In the genomic region with DNA sequence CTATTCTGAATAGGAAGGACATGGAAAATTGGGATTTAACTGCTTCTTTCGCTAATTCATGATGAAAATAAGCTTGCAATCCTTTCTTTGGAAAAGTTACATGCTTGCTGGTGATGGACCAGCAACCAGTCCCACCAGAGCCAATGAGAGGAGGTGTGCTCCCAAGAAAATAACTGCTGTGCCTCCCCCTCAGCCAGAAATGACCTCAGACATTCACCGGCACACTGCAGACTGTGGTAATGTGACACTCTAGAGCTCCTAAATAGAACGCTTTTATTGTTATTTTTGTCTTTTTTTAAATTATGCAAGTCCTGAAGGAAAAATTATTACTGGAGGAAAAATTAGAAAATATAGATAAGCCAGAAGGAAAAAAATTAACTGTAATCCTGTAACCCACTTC, we compare ENCODE assay signal across 1 cellular context.
TF ChIP-seq lines count a peak whose summit lies in the region.

No MANE protein-coding gene starts in this region.

TF ChIP-seq in A549, 52 proteins besides CTCF, POLR2A, EP300 and RAD21 (continued from another document):
- TF ChIP-seq, protein P1, sequence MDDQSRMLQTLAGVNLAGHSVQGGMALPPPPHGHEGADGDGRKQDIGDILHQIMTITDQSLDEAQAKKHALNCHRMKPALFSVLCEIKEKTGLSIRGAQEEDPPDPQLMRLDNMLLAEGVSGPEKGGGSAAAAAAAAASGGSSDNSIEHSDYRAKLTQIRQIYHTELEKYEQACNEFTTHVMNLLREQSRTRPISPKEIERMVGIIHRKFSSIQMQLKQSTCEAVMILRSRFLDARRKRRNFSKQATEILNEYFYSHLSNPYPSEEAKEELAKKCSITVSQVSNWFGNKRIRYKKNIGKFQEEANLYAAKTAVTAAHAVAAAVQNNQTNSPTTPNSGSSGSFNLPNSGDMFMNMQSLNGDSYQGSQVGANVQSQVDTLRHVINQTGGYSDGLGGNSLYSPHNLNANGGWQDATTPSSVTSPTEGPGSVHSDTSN (IDR thresholded peaks at IDR 0.05): no peak
- TF ChIP-seq JUN (IDR thresholded peaks at IDR 0.05) (no peak), SMC3 (IDR thresholded peaks at IDR 0.05) (no peak), FOSL2 (IDR thresholded peaks at IDR 0.05) (no peak), FOSL2 (CRISPR knock-in tag; IDR thresholded peaks at IDR 0.05) (no peak), BHLHE40 (IDR thresholded peaks at IDR 0.05; ENCODE audit: low read depth, low read length) (no peak), KDM5A (IDR thresholded peaks at IDR 0.05) (no peak), TFCP2L1 (CRISPR knock-in tag; IDR thresholded peaks at IDR 0.05) (no peak), EHF (CRISPR knock-in tag; IDR thresholded peaks at IDR 0.05) (no peak), NPAS2 (CRISPR knock-in tag; IDR thresholded peaks at IDR 0.05; ENCODE audit: borderline replicate concordance) (no peak), MAFK (IDR thresholded peaks at IDR 0.05; ENCODE audit: partially characterized antibody) (no peak), PHF8 (IDR thresholded peaks at IDR 0.05; ENCODE audit: borderline replicate concordance, low read depth) (no peak), FOSB (CRISPR knock-in tag; IDR thresholded peaks at IDR 0.05) (no peak)
